Comparison of ENCODE assay signal across 3 cellular contexts in genomic region chr15:26210980-26211379, GRCh38.
"Had no signal": no experiment of that assay in that cellular context is flagged by ENCODE, and none has a peak within 500 bp of the region (broad histone marks: within the 10 kb centered on the region; RNA-seq: fewer than 3 reads in every experiment).

No MANE protein-coding gene starts in this region.

- H3K4me3 ChIP-seq: GM12878 had no signal

- DNase-seq: GDM1, GF-D8 had no signal

- ATAC-seq: GM12878 had no signal
